ENCODE assay signal across 19 cellular contexts in genomic region chr3:171558183-171558696, GRCh38.
DNase-seq lines count a peak whose midpoint lies in the region; ATAC-seq and TF ChIP-seq lines count a peak whose summit lies in the region.
"Had no signal": no experiment of that assay in that cellular context is flagged by ENCODE, and none has a peak within 500 bp of the region (broad histone marks: within the 10 kb centered on the region; RNA-seq: fewer than 3 reads in every experiment).

No MANE protein-coding gene starts in this region.

- no peak overlapping the region for H3K4me3 ChIP-seq in left ventricle myocardium inferior
- H3K4me3 ChIP-seq: A549, BLaER1 had no signal

- no peak overlapping the region for H2BK12ac ChIP-seq in H9 (ENCODE audit: insufficient read length, low read depth, low read length)

- H2AK5ac ChIP-seq in H9 (ENCODE audit: insufficient read length, low read length): no peak overlapping the region

- no peak overlapping the region for H3K14ac ChIP-seq in H9 (ENCODE audit: insufficient read depth, low read length)

- no peaks in the 10 kb centered on the region for H3K23me2 ChIP-seq in H9 (ENCODE audit: insufficient read length, low read depth, low read length, poor library complexity, severe bottlenecking)

- H2AFZ ChIP-seq in H9 (ENCODE audit: low read length): no peak overlapping the region

- H3K56ac ChIP-seq in H9 (ENCODE audit: insufficient read length, low read depth, low read length): no peak overlapping the region

- H3K79me2 ChIP-seq in H9 (ENCODE audit: insufficient read depth, low read length): no peaks in the 10 kb centered on the region

- H3K23ac ChIP-seq in H9 (ENCODE audit: insufficient read length, low read depth, low read length): no peak overlapping the region

- no peak overlapping the region for H3K4me3 Mint-ChIP-seq in H9
- no peak overlapping the region for H3K4me3 Mint-ChIP-seq in activated T-helper 2 cell treated with anti-CD3 and anti-CD28 coated beads, Interferon-gamma antibody, Interleukin-2, Interleukin-4, amounts not matched to agents 10 μg/mL and 5 μg/mL and 100 μg/mL, durations not matched to agents 14 hours and 24 hours and 36 hours (ENCODE audit: low read depth)
- H3K4me3 Mint-ChIP-seq: CD4-positive, alpha-beta T cell had no signal

- ATAC-seq in Right ventricle myocardium superior (ENCODE audit: poor library complexity) (peak; percentile 51), HG03159 (IDR thresholded peaks at IDR 0.05; ENCODE audit: unreplicated experiment) (no peak), GM21367 (IDR thresholded peaks at IDR 0.05; ENCODE audit: unreplicated experiment) (no peak)
- ATAC-seq: A549 had no signal

- no peak overlapping the region for H4K91ac ChIP-seq in H9 (ENCODE audit: insufficient read length, low read depth, low read length)

- H3K36me3 Mint-ChIP-seq in H9 (ENCODE audit: insufficient read depth in 1 of 3, low read depth in 3 of 3): no peaks in the 10 kb centered on the region
- H3K36me3 Mint-ChIP-seq in activated T-helper 2 cell treated with anti-CD3 and anti-CD28 coated beads, Interferon-gamma antibody, Interleukin-2, Interleukin-4, amounts not matched to agents 10 μg/mL and 5 μg/mL and 100 μg/mL, durations not matched to agents 14 hours and 24 hours and 36 hours (ENCODE audit: low read depth): peaks cover 12% of the 10 kb centered on the region

- H3K9me3 Mint-ChIP-seq in H9: no peaks in the 10 kb centered on the region; a peak in 1 of 5 replicates
- H3K9me3 Mint-ChIP-seq in activated T-helper 2 cell treated with anti-CD3 and anti-CD28 coated beads, Interferon-gamma antibody, Interleukin-2, Interleukin-4, amounts not matched to agents 10 μg/mL and 5 μg/mL and 100 μg/mL, durations not matched to agents 14 hours and 24 hours and 36 hours: peaks cover 7% of the 10 kb centered on the region
- H3K9me3 Mint-ChIP-seq: CD4-positive, alpha-beta T cell had no signal

- no peak overlapping the region for H2BK120ac ChIP-seq in H9 (ENCODE audit: low read depth, low read length, poor library complexity, severe bottlenecking)

- no peak overlapping the region for H3K4ac ChIP-seq in H9 (ENCODE audit: low read depth, low read length)

- H3K4me1 ChIP-seq in left ventricle myocardium inferior (peaks cover 20% of the 10 kb centered on the region), H9 (ENCODE audit: insufficient read depth, low read length) (no peaks in the 10 kb centered on the region)
- H3K4me1 ChIP-seq: A549, BLaER1 had no signal

- no peak overlapping the region for H3K18ac ChIP-seq in H9 (ENCODE audit: insufficient read length, low read depth, low read length)

- H3K27me3 ChIP-seq in left ventricle myocardium inferior (ENCODE audit: low read depth) (no peaks in the 10 kb centered on the region), H9 (ENCODE audit: insufficient read depth, low read length) (no peaks in the 10 kb centered on the region)
- H3K27me3 ChIP-seq: BLaER1 had no signal

- H3K27me3 Mint-ChIP-seq in H9 (ENCODE audit: low read depth): no peaks in the 10 kb centered on the region
- no peaks in the 10 kb centered on the region for H3K27me3 Mint-ChIP-seq in activated T-helper 2 cell treated with anti-CD3 and anti-CD28 coated beads, Interferon-gamma antibody, Interleukin-2, Interleukin-4, amounts not matched to agents 10 μg/mL and 5 μg/mL and 100 μg/mL, durations not matched to agents 14 hours and 24 hours and 36 hours (ENCODE audit: low read depth)
- H3K27me3 Mint-ChIP-seq: CD4-positive, alpha-beta T cell had no signal

- no peak overlapping the region for H2BK15ac ChIP-seq in H9 (ENCODE audit: low read depth, low read length)

- no peak overlapping the region for H2BK5ac ChIP-seq in H9 (ENCODE audit: insufficient read length, low read length)

- DNase-seq in Right ventricle myocardium superior (no peak), left ventricle myocardium inferior (no peak), H9 (no peak), HuH-7.5 (ENCODE audit: low spot score) (no peak)
- DNase-seq in activated T-helper 2 cell treated with anti-CD3 and anti-CD28 coated beads, Interferon-gamma antibody, Interleukin-2, Interleukin-4, amounts not matched to agents 10 μg/mL and 5 μg/mL and 100 μg/mL, durations not matched to agents 14 hours and 24 hours and 36 hours (ENCODE audit: low spot score): no peak
- DNase-seq: CD4-positive, alpha-beta T cell; COR-L47; DMS79; HCEC 1CT; Kasumi-1; NCI-H1417 treated with DMSO at 0.1 percent for 48 hours; NCI-H187; NCI-H446 treated with DMSO at 0.1 percent for 48 hours; NCI-H526 treated with DMSO at 0.1 percent for 48 hours; SHP77 had no signal

- no peak overlapping the region for H4K8ac ChIP-seq in H9 (replicated peaks; ENCODE audit: insufficient read length, low read depth, low read length)

- H4K5ac ChIP-seq in H9 (ENCODE audit: insufficient read length, low read depth, low read length): no peak overlapping the region

- TF ChIP-seq CTCF in left ventricle myocardium inferior (IDR thresholded peaks at IDR 0.05; ENCODE audit: borderline replicate concordance): no peak
- TF ChIP-seq CTCF in H9 (conservative IDR thresholded peaks at IDR 0.05): no peak

- H3K27ac Mint-ChIP-seq in H9: peak overlapping the region; percentile 26 to 66 (median 28); a peak in 2 of 7 replicates
- H3K27ac Mint-ChIP-seq in activated T-helper 2 cell treated with anti-CD3 and anti-CD28 coated beads, Interferon-gamma antibody, Interleukin-2, Interleukin-4, amounts not matched to agents 10 μg/mL and 5 μg/mL and 100 μg/mL, durations not matched to agents 14 hours and 24 hours and 36 hours: peak overlapping the region; percentile 19
- H3K27ac Mint-ChIP-seq: CD4-positive, alpha-beta T cell had no signal

- no peaks in the 10 kb centered on the region for H4K20me1 ChIP-seq in H9 (ENCODE audit: control insufficient read depth, insufficient read depth, insufficient read length)
- H4K20me1 ChIP-seq: BLaER1 had no signal

- H3K27ac ChIP-seq in left ventricle myocardium inferior (replicated peaks) (no peak overlapping the region), H9 (ENCODE audit: insufficient read length, low read depth, low read length) (no peak overlapping the region)
- H3K27ac ChIP-seq: A549, BLaER1 had no signal

- H3K4me1 Mint-ChIP-seq in H9: peaks cover 7 to 10% of the 10 kb centered on the region in 2 experiments
- peaks cover 47% of the 10 kb centered on the region for H3K4me1 Mint-ChIP-seq in activated T-helper 2 cell treated with anti-CD3 and anti-CD28 coated beads, Interferon-gamma antibody, Interleukin-2, Interleukin-4, amounts not matched to agents 10 μg/mL and 5 μg/mL and 100 μg/mL, durations not matched to agents 14 hours and 24 hours and 36 hours (ENCODE audit: low read depth)

- no peak overlapping the region for H3K4me2 ChIP-seq in H9 (ENCODE audit: insufficient read depth, insufficient read length, low read length)
- H3K4me2 ChIP-seq: A549, BLaER1 had no signal

- H3K9me3 ChIP-seq in left ventricle myocardium inferior (replicated peaks): no peaks in the 10 kb centered on the region
- H3K9me3 ChIP-seq in H9 (ENCODE audit: control insufficient read depth, low read depth, low read length): no peaks in the 10 kb centered on the region
- H3K9me3 ChIP-seq: A549, BLaER1 had no signal

- no peaks in the 10 kb centered on the region for H3K36me3 ChIP-seq in left ventricle myocardium inferior
- H3K36me3 ChIP-seq: BLaER1 had no signal

- H2BK20ac ChIP-seq in H9 (ENCODE audit: low read depth, low read length, poor library complexity, severe bottlenecking): no peak overlapping the region

- intact Hi-C loops in Right ventricle myocardium superior (cut with DNase I): loop anchor here (10.0 kb wide), 1 partner anchor 93 kb away; the partner anchor contains the start of gene TNIK
- intact Hi-C loops in left ventricle myocardium inferior (cut with micrococcal nuclease): loop anchor here (10.0 kb wide), 1 partner anchor 93 kb away; the partner anchor contains the start of gene TNIK
- intact Hi-C loops in activated T-helper 2 cell treated with anti-CD3 and anti-CD28 coated beads, Interferon-gamma antibody, Interleukin-2, Interleukin-4, amounts not matched to agents 10 μg/mL and 5 μg/mL and 100 μg/mL, durations not matched to agents 14 hours and 24 hours and 36 hours (cut with micrococcal nuclease): no loop called here

- no peak overlapping the region for H3T11ph ChIP-seq in H9 (ENCODE audit: low read length)

- WGBS in H9 (ENCODE audit: extremely low coverage, insufficient read length, low lambda C conversion rate): no CpG with 5 or more reads among the region's 3 CpGs

- H3K79me1 ChIP-seq in H9 (ENCODE audit: insufficient read depth, low read depth, low read length, poor library complexity, severe bottlenecking): no peaks in the 10 kb centered on the region

- H3K9ac ChIP-seq in H9 (ENCODE audit: extremely low read depth, insufficient read length, low read length): no peak overlapping the region
- H3K9ac ChIP-seq: BLaER1 had no signal
